In the genomic region with DNA sequence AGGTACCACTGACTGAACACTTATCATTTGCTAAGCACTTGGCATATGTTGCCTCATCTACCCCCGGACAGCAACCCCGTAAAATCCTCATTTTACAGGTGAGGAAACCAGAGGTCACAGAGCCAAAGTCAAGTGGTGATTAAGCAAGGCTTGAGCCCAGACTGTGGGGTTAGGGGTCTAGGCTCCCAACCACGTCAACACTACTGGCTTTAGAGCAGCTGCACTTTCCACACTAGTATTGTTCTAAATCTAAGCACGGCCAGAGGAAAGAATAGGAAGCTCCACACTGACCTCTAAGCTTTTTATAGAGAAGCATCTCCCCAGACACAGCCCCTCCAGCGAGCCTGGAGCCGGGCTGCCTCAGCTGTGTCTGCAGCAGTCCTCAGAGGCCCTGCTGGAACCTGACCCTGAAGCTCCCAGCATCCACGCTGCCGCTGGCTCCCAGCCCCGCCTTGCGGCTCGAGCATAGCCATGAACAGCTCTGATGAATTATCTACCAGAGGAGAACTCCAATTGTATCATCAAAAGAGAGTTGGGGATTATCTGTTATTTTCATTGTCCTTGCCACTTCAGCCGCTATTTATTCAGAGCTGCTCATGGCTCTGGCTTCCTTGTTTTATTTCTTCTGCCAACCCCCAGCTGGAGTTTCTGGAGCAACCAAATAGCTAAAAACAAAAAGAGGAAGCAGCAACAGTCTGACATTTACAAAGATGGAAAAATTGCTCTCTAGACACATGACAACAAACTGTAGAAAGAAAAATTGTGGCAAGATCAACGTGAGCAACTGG, we compare ENCODE assay signal across 8 cellular contexts.
DNase-seq lines count a peak whose midpoint lies in the region; ATAC-seq, FAIRE-seq and TF ChIP-seq lines count a peak whose summit lies in the region.

No MANE protein-coding gene starts in this region.

- no peak for FAIRE-seq in urothelium cell line (lab: Jason Lieb, UNC)

- H3K9ac ChIP-seq in stomach smooth muscle (ENCODE audit: low read length in 2 of 2): peak overlapping the region; percentile 49 to 68

- H3K4me3 ChIP-seq in ascending aorta (no peak overlapping the region), stomach smooth muscle (ENCODE audit: low read length in 2 of 2) (peak overlapping the region; percentile 44 to 52)

- ATAC-seq in HG03280 (IDR thresholded peaks at IDR 0.05; ENCODE audit: unreplicated experiment): no peak

- intact Hi-C loops in ascending aorta (cut with DNase I): loop anchor here (10.0 kb wide), 1 partner anchor 388 kb away; a partner anchor contains a TSS

- H3K27ac ChIP-seq in ascending aorta (peak overlapping the region; percentile 81 to 88), stomach smooth muscle (ENCODE audit: low read length) (peak overlapping the region; percentile 95)

- H3K4me1 ChIP-seq in ascending aorta: peaks cover 9 to 32% of the 10 kb centered on the region in 2 donors
- H3K4me1 ChIP-seq in stomach smooth muscle (ENCODE audit: control insufficient read depth, insufficient read depth, low read length): peaks cover 47% of the 10 kb centered on the region

- H3K36me3 ChIP-seq in ascending aorta (no peaks in the 10 kb centered on the region), stomach smooth muscle (ENCODE audit: control insufficient read depth in 2 of 2, insufficient read depth in 2 of 2, low read length in 2 of 2) (no peaks in the 10 kb centered on the region)

- H3K9me3 ChIP-seq in ascending aorta: no peaks in the 10 kb centered on the region
- no peaks in the 10 kb centered on the region for H3K9me3 ChIP-seq in stomach smooth muscle (ENCODE audit: control insufficient read depth in 2 of 2, low read length in 2 of 2)

- TF ChIP-seq CTCF in ascending aorta (IDR thresholded peaks at IDR 0.05): peak in 1 of 3 experiments; percentile 13

- DNase-seq in AML-193 (lab: John Stamatoyannopoulos, UW): peak; percentile 91 to 92
- DNase-seq in NCI-H187 (lab: John Stamatoyannopoulos, UW): peak; percentile 66 to 93
- peak in 1 of 2 donors; percentile 88 for DNase-seq in ascending aorta (ENCODE audit: low spot score in 2 of 2)
- peak; percentile 84 for DNase-seq in left kidney (ENCODE audit: low read depth, low spot score)
- no peak for DNase-seq in urothelium cell line (ENCODE audit: low spot score)
- no peak for DNase-seq in NCI-H2029 treated with DMSO at 0.1 percent for 48 hours (lab: John Stamatoyannopoulos, UW)

- H3K27me3 ChIP-seq in ascending aorta (no peaks in the 10 kb centered on the region), stomach smooth muscle (ENCODE audit: control insufficient read depth in 1 of 2, insufficient read depth in 2 of 2, low read length in 2 of 2) (no peaks in the 10 kb centered on the region)

Comparison
In these comparisons a context has a peak if more than half of its experiments do, and no peak if none do; other contexts are left out.
1. DNase-seq: peak in AML-193 (2 of 2), NCI-H187 (2 of 2) and left kidney (single experiment); none in urothelium cell line (single experiment) and NCI-H2029 treated with DMSO at 0.1 percent for 48 hours (single experiment).
2. H3K4me3 ChIP-seq: peak in stomach smooth muscle (2 of 2); none in ascending aorta (0 of 2).